Comparison of ENCODE assay signal across 8 cellular contexts in genomic region chr6:144064831-144065668, GRCh38. TPM values are rescaled to one million over a fixed set of nuclear protein-coding genes. Genes with fewer than 3 reads are reported as not detected.
DNase-seq lines count a peak whose midpoint lies in the region; ATAC-seq and TF ChIP-seq lines count a peak whose summit lies in the region.

No MANE protein-coding gene starts in this region.

- CTCF ChIA-PET in CD8-positive, alpha-beta T cell (lab: Charles Lee), result interaction anchor here (2.1 to 4.5 kb wide), 3 partner anchors 10 to 51 kb away, joined by 5 to 16 read pairs (median 9); no protein-coding TSS in a partner anchor

- peaks cover 8% of the 10 kb centered on the region for H3K36me3 Mint-ChIP-seq in CD8-positive, alpha-beta T cell

- H3K9me3 Mint-ChIP-seq in CD8-positive, alpha-beta T cell, result no peaks in the 10 kb centered on the region

- TF ChIP-seq POLR2A in esophagus muscularis mucosa (IDR thresholded peaks at IDR 0.05; ENCODE audit: low read depth) (no peak), prostate gland (IDR thresholded peaks at IDR 0.05) (no peak)

- peak overlapping the region; percentile 97 for H3K4me3 ChIP-seq in CD8-positive, alpha-beta T cell (ENCODE audit: low read depth, low read length)
- H3K4me3 ChIP-seq in esophagus muscularis mucosa (peak overlapping the region; percentile 63 to 86 (median 66)), prostate gland (peak overlapping the region; percentile 69 to 77)

- H3K4me3 Mint-ChIP-seq in CD8-positive, alpha-beta T cell, result peak overlapping the region; percentile 91

- H3K27ac ChIP-seq in CD8-positive, alpha-beta T cell (ENCODE audit: low read depth, low read length), result peak overlapping the region; percentile 88
- no peak overlapping the region for H3K27ac ChIP-seq in esophagus muscularis mucosa (replicated peaks in 1 of 4)
- peak overlapping the region; percentile 69 to 80 for H3K27ac ChIP-seq in prostate gland

- no peaks in the 10 kb centered on the region for H3K27me3 ChIP-seq in CD8-positive, alpha-beta T cell (ENCODE audit: insufficient read depth, low read length)
- H3K27me3 ChIP-seq in esophagus muscularis mucosa (peaks cover 0 to 54% (median 23%) of the 10 kb centered on the region in 4 donors), prostate gland (replicated peaks; ENCODE audit: insufficient read depth) (no peaks in the 10 kb centered on the region)

- H3K27ac Mint-ChIP-seq in CD8-positive, alpha-beta T cell, result peak overlapping the region; percentile 92

- no peaks in the 10 kb centered on the region for H3K27me3 Mint-ChIP-seq in CD8-positive, alpha-beta T cell (ENCODE audit: low read depth)

- TF ChIP-seq CTCF in CD8-positive, alpha-beta T cell (IDR thresholded peaks at IDR 0.05), result no peak
- TF ChIP-seq CTCF in esophagus muscularis mucosa (IDR thresholded peaks at IDR 0.05), result no peak
- no peak for TF ChIP-seq CTCF in prostate gland (IDR thresholded peaks at IDR 0.05)

- peak in 1 of 7 experiments; percentile 8 for DNase-seq in CD8-positive, alpha-beta T cell
- no peak for DNase-seq in esophagus muscularis mucosa (ENCODE audit: extremely low spot score)
- peak; percentile 11 for DNase-seq in prostate gland (ENCODE audit: low spot score)
- no peak for DNase-seq in hypothalamus (lab: John Stamatoyannopoulos, UW)
- DNase-seq in A172 (ENCODE audit: low spot score), result no peak

- no peaks in the 10 kb centered on the region for H3K9me3 ChIP-seq in CD8-positive, alpha-beta T cell (ENCODE audit: low read length)
- H3K9me3 ChIP-seq in esophagus muscularis mucosa, result no peaks in the 10 kb centered on the region
- H3K9me3 ChIP-seq in prostate gland, result no peaks in the 10 kb centered on the region

- no peak for TF ChIP-seq EP300 in esophagus muscularis mucosa (IDR thresholded peaks at IDR 0.05)

- H3K36me3 ChIP-seq in CD8-positive, alpha-beta T cell (ENCODE audit: insufficient read depth, low read length), result no peaks in the 10 kb centered on the region
- H3K36me3 ChIP-seq in esophagus muscularis mucosa (no peaks in the 10 kb centered on the region), prostate gland (no peaks in the 10 kb centered on the region)

- 33% methylated on average over 22 of the region's 22 CpGs for WGBS in esophagus muscularis mucosa
- 25% methylated on average over 22 of the region's 22 CpGs for WGBS in prostate gland

- POLR2A ChIA-PET in CD8-positive, alpha-beta T cell (lab: Charles Lee), result interaction anchor here (1.3 to 4.1 kb wide), 4 partner anchors 9 to 30 kb away, joined by 3 to 47 read pairs (median 20); partner anchors contain the start of gene SF3B5

- intact Hi-C loops in CD8-positive, alpha-beta T cell (cut with DNase I, micrococcal nuclease), result loop anchor here (1.0 to 10.0 kb wide), 8 partner anchors 30 to 1918 kb away; partner anchors contain the start of genes SF3B5 (in 2 of the 2), ADAT2 (in 1 of the 2), AIG1 (in 1 of the 2) and HIVEP2 (in 1 of the 2)
- intact Hi-C loops in esophagus muscularis mucosa (cut with DNase I), result no loop called here
- intact Hi-C loops in prostate gland (cut with DNase I), result no loop called here

- H3K4me1 Mint-ChIP-seq in CD8-positive, alpha-beta T cell (ENCODE audit: low read depth), result peaks cover 30% of the 10 kb centered on the region

- ATAC-seq in CD8-positive, alpha-beta T cell, result no peak
- ATAC-seq in GM21786 (IDR thresholded peaks at IDR 0.05; ENCODE audit: unreplicated experiment) (peak; percentile 0), SK-N-SH treated with all-trans-retinoic acid at 6 μM for 48 hours (peak; percentile 10; the same call in 2 of the 3 replicates), HG03439 (IDR thresholded peaks at IDR 0.05; ENCODE audit: unreplicated experiment) (no peak)

- peaks cover 16% of the 10 kb centered on the region for H3K4me1 ChIP-seq in CD8-positive, alpha-beta T cell (ENCODE audit: insufficient read depth, low read length)
- H3K4me1 ChIP-seq in esophagus muscularis mucosa (peaks cover 15 to 26% (median 25%) of the 10 kb centered on the region in 4 donors), prostate gland (replicated peaks) (no peaks in the 10 kb centered on the region)

TF ChIP-seq in SK-N-SH treated with all-trans-retinoic acid at 6 μM for 48 hours, 23 proteins besides CTCF, POLR2A, EP300 and RAD21 (continues in another document):
- no peak for TF ChIP-seq ESRRG (CRISPR knock-in tag; IDR thresholded peaks at IDR 0.05)
- no peak for TF ChIP-seq GLIS3 (CRISPR knock-in tag; IDR thresholded peaks at IDR 0.05)
- no peak for TF ChIP-seq ZFP3 (CRISPR knock-in tag; IDR thresholded peaks at IDR 0.05)
- TF ChIP-seq, protein P1, sequence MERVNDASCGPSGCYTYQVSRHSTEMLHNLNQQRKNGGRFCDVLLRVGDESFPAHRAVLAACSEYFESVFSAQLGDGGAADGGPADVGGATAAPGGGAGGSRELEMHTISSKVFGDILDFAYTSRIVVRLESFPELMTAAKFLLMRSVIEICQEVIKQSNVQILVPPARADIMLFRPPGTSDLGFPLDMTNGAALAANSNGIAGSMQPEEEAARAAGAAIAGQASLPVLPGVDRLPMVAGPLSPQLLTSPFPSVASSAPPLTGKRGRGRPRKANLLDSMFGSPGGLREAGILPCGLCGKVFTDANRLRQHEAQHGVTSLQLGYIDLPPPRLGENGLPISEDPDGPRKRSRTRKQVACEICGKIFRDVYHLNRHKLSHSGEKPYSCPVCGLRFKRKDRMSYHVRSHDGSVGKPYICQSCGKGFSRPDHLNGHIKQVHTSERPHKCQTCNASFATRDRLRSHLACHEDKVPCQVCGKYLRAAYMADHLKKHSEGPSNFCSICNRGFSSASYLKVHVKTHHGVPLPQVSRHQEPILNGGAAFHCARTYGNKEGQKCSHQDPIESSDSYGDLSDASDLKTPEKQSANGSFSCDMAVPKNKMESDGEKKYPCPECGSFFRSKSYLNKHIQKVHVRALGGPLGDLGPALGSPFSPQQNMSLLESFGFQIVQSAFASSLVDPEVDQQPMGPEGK (CRISPR knock-in tag; IDR thresholded peaks at IDR 0.05; ENCODE audit: borderline replicate concordance), result no peak
- no peak for TF ChIP-seq ISL1 (CRISPR knock-in tag; IDR thresholded peaks at IDR 0.05)
- TF ChIP-seq OSR1 (CRISPR knock-in tag; IDR thresholded peaks at IDR 0.05), result no peak
- TF ChIP-seq RARB (CRISPR knock-in tag; IDR thresholded peaks at IDR 0.05), result no peak
- TF ChIP-seq, protein P2, sequence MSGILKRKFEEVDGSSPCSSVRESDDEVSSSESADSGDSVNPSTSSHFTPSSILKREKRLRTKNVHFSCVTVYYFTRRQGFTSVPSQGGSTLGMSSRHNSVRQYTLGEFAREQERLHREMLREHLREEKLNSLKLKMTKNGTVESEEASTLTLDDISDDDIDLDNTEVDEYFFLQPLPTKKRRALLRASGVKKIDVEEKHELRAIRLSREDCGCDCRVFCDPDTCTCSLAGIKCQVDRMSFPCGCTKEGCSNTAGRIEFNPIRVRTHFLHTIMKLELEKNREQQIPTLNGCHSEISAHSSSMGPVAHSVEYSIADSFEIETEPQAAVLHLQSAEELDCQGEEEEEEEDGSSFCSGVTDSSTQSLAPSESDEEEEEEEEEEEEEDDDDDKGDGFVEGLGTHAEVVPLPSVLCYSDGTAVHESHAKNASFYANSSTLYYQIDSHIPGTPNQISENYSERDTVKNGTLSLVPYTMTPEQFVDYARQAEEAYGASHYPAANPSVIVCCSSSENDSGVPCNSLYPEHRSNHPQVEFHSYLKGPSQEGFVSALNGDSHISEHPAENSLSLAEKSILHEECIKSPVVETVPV (CRISPR knock-in tag; IDR thresholded peaks at IDR 0.05), result no peak
- no peak for TF ChIP-seq TCF4 (CRISPR knock-in tag; IDR thresholded peaks at IDR 0.05; ENCODE audit: borderline replicate concordance)
- no peak for TF ChIP-seq CREB5 (CRISPR knock-in tag; IDR thresholded peaks at IDR 0.05; ENCODE audit: low read depth)
- no peak for TF ChIP-seq PPARA (CRISPR knock-in tag; IDR thresholded peaks at IDR 0.05; ENCODE audit: borderline replicate concordance)
- no peak for TF ChIP-seq CSDC2 (CRISPR knock-in tag; IDR thresholded peaks at IDR 0.05)
- no peak for TF ChIP-seq ZFP30 (CRISPR knock-in tag; IDR thresholded peaks at IDR 0.05)
- no peak for TF ChIP-seq BACH2 (CRISPR knock-in tag; IDR thresholded peaks at IDR 0.05; ENCODE audit: borderline replicate concordance)
- TF ChIP-seq SNAI2 (CRISPR knock-in tag; IDR thresholded peaks at IDR 0.05), result no peak
- TF ChIP-seq ZNF565 (CRISPR knock-in tag; conservative IDR thresholded peaks at IDR 0.05; ENCODE audit: low read depth), result no peak
- no peak for TF ChIP-seq ZNF70 (CRISPR knock-in tag; IDR thresholded peaks at IDR 0.05)
- TF ChIP-seq ZC3H10 (CRISPR knock-in tag; IDR thresholded peaks at IDR 0.05), result no peak

RNA-seq across cellular contexts. Expression of gene SF3B5, which starts 30.3 kb away (rescaled TPM):
- 100 to 1,000 TPM; 167 to 171 TPM for total RNA-seq in CD8-positive, alpha-beta T cell
- total RNA-seq in esophagus muscularis mucosa (100 to 1,000 TPM in 2 of 4 donors, 10 to 100 TPM in 2; 79.2 to 134 (median 99.6) TPM), prostate gland (100 to 1,000 TPM; 198 to 212 TPM)
- total RNA-seq in A172 (2014; rRNA removed; shearing (Covaris generic)), result 118 and 150 TPM in 2 replicates

RNA-seq across cellular contexts. Expression of gene PLAGL1, which starts 57.0 kb away (rescaled TPM):
- total RNA-seq in CD8-positive, alpha-beta T cell, result 1 to 10 TPM; 4.3 to 4.8 TPM
- total RNA-seq in esophagus muscularis mucosa, result 10 to 100 TPM; 11.8 to 17.9 (median 16.0) TPM
- 10 to 100 TPM; 13.2 to 25.8 TPM for total RNA-seq in prostate gland
- total RNA-seq in A172 (2014; rRNA removed; shearing (Covaris generic)), result 0.38 and 1.5 TPM in 2 replicates

Comparison
In these comparisons a context has a peak if more than half of its experiments do, and no peak if none do; other contexts are left out.
1. ATAC-seq: peak in GM21786 (single experiment) and SK-N-SH treated with all-trans-retinoic acid at 6 μM for 48 hours (single experiment); none in CD8-positive, alpha-beta T cell (single experiment) and HG03439 (single experiment).
2. H3K27ac ChIP-seq: peak in CD8-positive, alpha-beta T cell (single experiment) and prostate gland (2 of 2); none in esophagus muscularis mucosa (0 of 4).
3. intact Hi-C loops: an anchor here in CD8-positive, alpha-beta T cell (1.0 to 10.0 kb wide); none called in esophagus muscularis mucosa and prostate gland.
4. Peak in every context shown above with its lines, with median percentiles within 50 percentile points of each other: H3K4me3 ChIP-seq.